24 cellular contexts compared by ENCODE assay signal in the genomic region with DNA sequence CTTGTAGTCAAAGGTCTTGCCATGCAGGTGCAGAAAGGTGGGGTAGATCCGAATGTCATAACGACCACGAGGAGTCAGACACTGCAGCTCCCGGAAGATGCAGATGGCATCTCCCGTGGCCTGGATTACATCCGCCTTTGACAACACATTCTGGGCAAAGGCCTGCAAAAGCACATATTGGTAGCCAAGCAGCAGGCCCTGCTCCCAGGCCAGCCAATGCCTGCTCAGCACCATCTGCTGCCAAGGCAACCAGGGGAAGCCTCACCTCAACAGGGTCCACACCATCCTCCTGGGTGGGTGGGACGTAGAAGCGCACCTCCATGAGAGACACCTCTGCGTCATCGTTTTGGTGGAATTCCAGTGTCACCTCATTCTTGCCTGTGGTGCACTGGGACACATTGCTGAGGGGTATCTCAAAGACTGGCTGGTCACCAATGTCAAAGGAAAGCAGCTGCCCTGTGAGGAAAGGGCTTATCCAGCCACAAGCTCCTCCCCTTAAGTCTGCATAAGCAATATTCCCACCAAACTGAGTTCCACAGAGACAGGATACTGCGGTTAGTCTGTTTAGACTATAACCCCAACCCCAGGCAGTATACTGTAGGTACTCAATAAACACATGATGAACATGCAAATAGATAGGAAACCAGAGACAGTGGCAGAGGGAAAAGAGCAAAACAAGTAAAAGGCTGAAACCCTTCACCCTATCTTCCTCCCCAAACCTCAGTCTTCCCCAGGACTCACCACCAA. TPM values are rescaled to one million over a fixed set of nuclear protein-coding genes. Genes with fewer than 3 reads are reported as not detected.
DNase-seq lines count a peak whose midpoint lies in the region; ATAC-seq and TF ChIP-seq lines count a peak whose summit lies in the region.
"Had no signal": no experiment of that assay in that cellular context is flagged by ENCODE, and none has a peak within 500 bp of the region (broad histone marks: within the 10 kb centered on the region; RNA-seq: fewer than 3 reads in every experiment).

No MANE protein-coding gene starts in this region.

- H3K4me1 ChIP-seq in OCI-LY7 (ENCODE audit: insufficient read depth, low read length, poor library complexity, severe bottlenecking), result peaks cover 25% of the 10 kb centered on the region
- H3K4me1 ChIP-seq: uterus had no signal

- intact Hi-C loops in natural killer cell (cut with micrococcal nuclease), result no loop called here
- intact Hi-C loops in OCI-LY7 (cut with micrococcal nuclease; ENCODE audit: unreplicated experiment), result no loop called here

- H3K36me3 Mint-ChIP-seq in natural killer cell treated with Interleukin-12 subunit alpha and Interleukin-12 subunit beta and Interleukin-15 and Interleukin-18, amount 100 ng/mL, for 72 hours, result peaks cover 25% of the 10 kb centered on the region
- H3K36me3 Mint-ChIP-seq in natural killer cell, result peaks cover 25% of the 10 kb centered on the region
- H3K36me3 Mint-ChIP-seq in endothelial cell (ENCODE audit: low read depth, unreplicated experiment), result peaks cover 55% of the 10 kb centered on the region
- peaks cover 77% of the 10 kb centered on the region for H3K36me3 Mint-ChIP-seq in stimulated activated effector memory CD8-positive, alpha-beta T cell treated with anti-CD3 and anti-CD28 coated beads, Interleukin-12 subunit alpha, Interleukin-12 subunit beta, amount 100 ng/mL, for 72 hours

- H3K9me3 Mint-ChIP-seq in natural killer cell treated with Interleukin-12 subunit alpha and Interleukin-12 subunit beta and Interleukin-15 and Interleukin-18, amount 100 ng/mL, for 72 hours, result no peaks in the 10 kb centered on the region
- H3K9me3 Mint-ChIP-seq in natural killer cell (no peaks in the 10 kb centered on the region), endothelial cell (ENCODE audit: unreplicated experiment) (no peaks in the 10 kb centered on the region)
- no peaks in the 10 kb centered on the region for H3K9me3 Mint-ChIP-seq in stimulated activated effector memory CD8-positive, alpha-beta T cell treated with anti-CD3 and anti-CD28 coated beads, Interleukin-12 subunit alpha, Interleukin-12 subunit beta, amount 100 ng/mL, for 72 hours
- H3K9me3 Mint-ChIP-seq: activated B cell treated with CpG ODN at 0.5 μM for 24 hours; activated naive CD4-positive, alpha-beta T cell treated with anti-CD3 and anti-CD28 coated beads, Interleukin-2, amount 50 U/mL, for 72 hours; CD14-positive monocyte; H9 had no signal

- H4K20me1 ChIP-seq in OCI-LY7 (ENCODE audit: insufficient read depth, low read length), result no peaks in the 10 kb centered on the region; the same call in 1 of the 2 replicates

- CTCF ChIA-PET in OCI-LY7 (lab: Charles Lee; ENCODE audit: unreplicated experiment), result no interaction called here

- peak overlapping the region in 1 of 2 donors; percentile 66 for H3K27ac Mint-ChIP-seq in natural killer cell treated with Interleukin-12 subunit alpha and Interleukin-12 subunit beta and Interleukin-15 and Interleukin-18, amount 100 ng/mL, for 72 hours
- H3K27ac Mint-ChIP-seq in natural killer cell, result peak overlapping the region in 1 of 2 donors; percentile 97
- no peak overlapping the region for H3K27ac Mint-ChIP-seq in endothelial cell (ENCODE audit: unreplicated experiment)
- H3K27ac Mint-ChIP-seq in stimulated activated effector memory CD8-positive, alpha-beta T cell treated with anti-CD3 and anti-CD28 coated beads, Interleukin-12 subunit alpha, Interleukin-12 subunit beta, amount 100 ng/mL, for 72 hours, result peak overlapping the region; percentile 99
- H3K27ac Mint-ChIP-seq: activated B cell treated with CpG ODN at 0.5 μM for 24 hours, H9 had no signal

- H3K79me2 ChIP-seq in OCI-LY7 (ENCODE audit: insufficient read depth, low read depth, low read length), result peaks cover 33% of the 10 kb centered on the region
- H3K79me2 ChIP-seq: parathyroid adenoma had no signal

- H3K4me3 ChIP-seq in OCI-LY7 (ENCODE audit: low read depth, low read length, poor library complexity, severe bottlenecking), result no peak overlapping the region
- H3K4me3 ChIP-seq: right lobe of liver, suprapubic skin, uterus had no signal

- peaks cover 67% of the 10 kb centered on the region for H3K36me3 ChIP-seq in OCI-LY7 (ENCODE audit: insufficient read depth, low read length)
- H3K36me3 ChIP-seq: uterus had no signal

- POLR2A ChIA-PET in OCI-LY7 (lab: Charles Lee), result interaction anchor here (4.9 kb wide), 1 partner anchor 7 kb away, joined by 57 read pairs; a partner anchor contains a TSS

- H3K9me3 ChIP-seq in OCI-LY7 (ENCODE audit: low read length), result no peaks in the 10 kb centered on the region
- H3K9me3 ChIP-seq: right lobe of liver, suprapubic skin, uterus had no signal

- ATAC-seq in natural killer cell treated with Interleukin-12 subunit alpha and Interleukin-12 subunit beta and Interleukin-15 and Interleukin-18, amount 100 ng/mL, for 72 hours, result no peak
- no peak for ATAC-seq in natural killer cell
- no peak for ATAC-seq in stimulated activated effector memory CD8-positive, alpha-beta T cell treated with anti-CD3 and anti-CD28 coated beads, Interleukin-12 subunit alpha, Interleukin-12 subunit beta, amount 100 ng/mL, for 72 hours
- ATAC-seq in HG03280 (IDR thresholded peaks at IDR 0.05; ENCODE audit: unreplicated experiment), result no peak
- ATAC-seq: activated naive CD4-positive, alpha-beta T cell treated with anti-CD3 and anti-CD28 coated beads, Interleukin-2, amount 50 U/mL, for 72 hours; right lobe of liver had no signal

- DNase-seq in natural killer cell treated with Interleukin-12 subunit alpha and Interleukin-12 subunit beta and Interleukin-15 and Interleukin-18, amount 100 ng/mL, for 72 hours (ENCODE audit: low spot score), result no peak
- no peak for DNase-seq in natural killer cell
- no peak for DNase-seq in OCI-LY7 (ENCODE audit: low spot score)
- DNase-seq in endothelial cell (ENCODE audit: low spot score), result no peak
- no peak for DNase-seq in stimulated activated effector memory CD8-positive, alpha-beta T cell treated with anti-CD3 and anti-CD28 coated beads, Interleukin-12 subunit alpha, Interleukin-12 subunit beta, amount 100 ng/mL, for 72 hours (ENCODE audit: low spot score in 2 of 2)
- DNase-seq in NCI-H146 treated with DMSO at 0.1 percent for 48 hours (lab: John Stamatoyannopoulos, UW; ENCODE audit: unreplicated experiment), result no peak
- no peak for DNase-seq in COLO829 (ENCODE audit: low spot score)
- DNase-seq: activated B cell treated with CpG ODN at 0.5 μM for 24 hours; activated CD4-positive, alpha-beta T cell treated with anti-CD3 and anti-CD28 coated beads, Interleukin-2, amount 50 U/mL, for 48 hours; activated T-cell treated with anti-CD3 and anti-CD28 coated beads, Interleukin-2, amount 50 U/mL, for 1 hour; H9; KG1; MV-4-11; NCI-H1694 treated with DMSO at 0.1 percent for 48 hours; NCI-H69; right lobe of liver; T-helper 9 cell; uterus had no signal

- H2AFZ ChIP-seq in OCI-LY7 (ENCODE audit: low read length), result no peak overlapping the region
- H2AFZ ChIP-seq: parathyroid adenoma had no signal

- TF ChIP-seq CTCF in natural killer cell (IDR thresholded peaks at IDR 0.05) (no peak), OCI-LY7 (conservative IDR thresholded peaks at IDR 0.05; ENCODE audit: low read length) (no peak), endothelial cell (IDR thresholded peaks at IDR 0.05; ENCODE audit: unreplicated experiment) (no peak)

- BruUV-seq in OCI-LY7 (replicated peaks; lab: Mats Ljungman, UMichigan), result TSS peak; percentile 76

- H3K4me3 Mint-ChIP-seq in natural killer cell treated with Interleukin-12 subunit alpha and Interleukin-12 subunit beta and Interleukin-15 and Interleukin-18, amount 100 ng/mL, for 72 hours, result peak overlapping the region; percentile 27
- H3K4me3 Mint-ChIP-seq in natural killer cell (no peak overlapping the region), endothelial cell (ENCODE audit: unreplicated experiment) (peak overlapping the region; percentile 62)
- no peak overlapping the region for H3K4me3 Mint-ChIP-seq in stimulated activated effector memory CD8-positive, alpha-beta T cell treated with anti-CD3 and anti-CD28 coated beads, Interleukin-12 subunit alpha, Interleukin-12 subunit beta, amount 100 ng/mL, for 72 hours
- H3K4me3 Mint-ChIP-seq: CD14-positive monocyte had no signal

- no peaks in the 10 kb centered on the region for H3K27me3 Mint-ChIP-seq in natural killer cell treated with Interleukin-12 subunit alpha and Interleukin-12 subunit beta and Interleukin-15 and Interleukin-18, amount 100 ng/mL, for 72 hours
- H3K27me3 Mint-ChIP-seq in natural killer cell (ENCODE audit: low read depth in 2 of 2) (no peaks in the 10 kb centered on the region), endothelial cell (ENCODE audit: unreplicated experiment) (peaks cover 17% of the 10 kb centered on the region)

- peak overlapping the region; percentile 94; the same call in 1 of the 2 replicates for H3K4me2 ChIP-seq in OCI-LY7 (ENCODE audit: low read length)

- H3K9me2 ChIP-seq in OCI-LY7 (ENCODE audit: insufficient read depth, low read length), result no peaks in the 10 kb centered on the region

- H3K27ac ChIP-seq in OCI-LY7 (ENCODE audit: low read depth, low read length, poor library complexity, severe bottlenecking), result no peak overlapping the region
- H3K27ac ChIP-seq: parathyroid adenoma, right lobe of liver, suprapubic skin, uterus had no signal

- H3K4me1 Mint-ChIP-seq in natural killer cell treated with Interleukin-12 subunit alpha and Interleukin-12 subunit beta and Interleukin-15 and Interleukin-18, amount 100 ng/mL, for 72 hours (ENCODE audit: low read depth in 2 of 2), result peaks cover 25 to 36% of the 10 kb centered on the region in 2 donors
- H3K4me1 Mint-ChIP-seq in natural killer cell (peaks cover 32 to 33% of the 10 kb centered on the region in 2 donors), endothelial cell (ENCODE audit: unreplicated experiment) (peaks cover 24% of the 10 kb centered on the region)
- H3K4me1 Mint-ChIP-seq in stimulated activated effector memory CD8-positive, alpha-beta T cell treated with anti-CD3 and anti-CD28 coated beads, Interleukin-12 subunit alpha, Interleukin-12 subunit beta, amount 100 ng/mL, for 72 hours, result peaks cover 56% of the 10 kb centered on the region

RNA-seq across cellular contexts. Expression of a gene that starts 2.8 kb away (rescaled TPM):
- total RNA-seq in natural killer cell treated with Interleukin-12 subunit alpha and Interleukin-12 subunit beta and Interleukin-15 and Interleukin-18, amount 100 ng/mL, for 72 hours, result 100 to 1,000 TPM; 143 to 210 TPM
- total RNA-seq in natural killer cell (10 to 100 TPM; 45.5 to 50.0 (median 47.1) TPM), OCI-LY7 (2022) (216 and 221 TPM in 2 replicates), endothelial cell (ENCODE audit: unreplicated experiment) (134 TPM)
- total RNA-seq in OCI-LY7 (2014; rRNA removed; shearing (Covaris generic)), result 146 and 185 TPM in 2 replicates

RNA-seq across cellular contexts. Expression of a gene that starts 5.3 kb away (rescaled TPM):
- not detected for total RNA-seq in natural killer cell treated with Interleukin-12 subunit alpha and Interleukin-12 subunit beta and Interleukin-15 and Interleukin-18, amount 100 ng/mL, for 72 hours
- total RNA-seq in natural killer cell (not detected), OCI-LY7 (2022) (not detected in 2 replicates), endothelial cell (ENCODE audit: unreplicated experiment) (0.23 TPM)
- not detected in 2 replicates for total RNA-seq in OCI-LY7 (2014; rRNA removed; shearing (Covaris generic))
- total RNA-seq: activated B cell treated with CpG ODN at 0.5 μM for 24 hours; activated naive CD4-positive, alpha-beta T cell treated with anti-CD3 and anti-CD28 coated beads, Interleukin-2, amount 50 U/mL, for 72 hours; myocyte; suprapubic skin had no signal

RNA-seq across cellular contexts. Expression of a gene that starts 8.1 kb away (rescaled TPM):
- 1 to 10 TPM; 3.0 to 3.2 TPM for total RNA-seq in natural killer cell treated with Interleukin-12 subunit alpha and Interleukin-12 subunit beta and Interleukin-15 and Interleukin-18, amount 100 ng/mL, for 72 hours
- 1 to 10 TPM; 4.3 to 9.3 (median 7.5) TPM for total RNA-seq in natural killer cell
- 5.3 and 6.4 TPM in 2 replicates for total RNA-seq in OCI-LY7 (2014; rRNA removed; shearing (Covaris generic))
- 16.4 and 19.7 TPM in 2 replicates for total RNA-seq in OCI-LY7 (2022)
- total RNA-seq in endothelial cell (ENCODE audit: unreplicated experiment), result 122 TPM

RNA-seq across cellular contexts. Expression of a gene that starts 48.1 kb away (rescaled TPM):
- not detected for total RNA-seq in natural killer cell treated with Interleukin-12 subunit alpha and Interleukin-12 subunit beta and Interleukin-15 and Interleukin-18, amount 100 ng/mL, for 72 hours
- total RNA-seq in natural killer cell (not detected), OCI-LY7 (2022) (not detected in 2 replicates), endothelial cell (ENCODE audit: unreplicated experiment) (not detected)
- not detected in 2 replicates for total RNA-seq in OCI-LY7 (2014; rRNA removed; shearing (Covaris generic))
- total RNA-seq: activated B cell treated with CpG ODN at 0.5 μM for 24 hours; activated naive CD4-positive, alpha-beta T cell treated with anti-CD3 and anti-CD28 coated beads, Interleukin-2, amount 50 U/mL, for 72 hours; H9; myocyte; right lobe of liver; suprapubic skin; uterus had no signal

RNA-seq across cellular contexts. Expression of a gene that starts 57.6 kb away (rescaled TPM):
- 1 to 10 TPM; 1.4 to 2.3 TPM for total RNA-seq in natural killer cell treated with Interleukin-12 subunit alpha and Interleukin-12 subunit beta and Interleukin-15 and Interleukin-18, amount 100 ng/mL, for 72 hours
- total RNA-seq in natural killer cell (1 to 10 TPM in 2 of 3 donors, not detected in 1; 1.2 to 2.4 TPM), OCI-LY7 (2022) (1.1 and 1.2 TPM in 2 replicates), endothelial cell (ENCODE audit: unreplicated experiment) (not detected)
- total RNA-seq in OCI-LY7 (2014; rRNA removed; shearing (Covaris generic)), result 0.28 TPM in 1 of 2 replicates, not detected in the other
- total RNA-seq: H9, myocyte had no signal

Comparison
In these comparisons a context has a peak if more than half of its experiments do, and no peak if none do; other contexts are left out.
1. H3K4me3 Mint-ChIP-seq: peak in natural killer cell treated with Interleukin-12 subunit alpha and Interleukin-12 subunit beta and Interleukin-15 and Interleukin-18, amount 100 ng/mL, for 72 hours (single experiment) and endothelial cell (single experiment); none in natural killer cell (single experiment) and stimulated activated effector memory CD8-positive, alpha-beta T cell treated with anti-CD3 and anti-CD28 coated beads, Interleukin-12 subunit alpha, Interleukin-12 subunit beta, amount 100 ng/mL, for 72 hours (single experiment).